ENCODE assay signal across 8 cellular contexts in the genomic region with DNA sequence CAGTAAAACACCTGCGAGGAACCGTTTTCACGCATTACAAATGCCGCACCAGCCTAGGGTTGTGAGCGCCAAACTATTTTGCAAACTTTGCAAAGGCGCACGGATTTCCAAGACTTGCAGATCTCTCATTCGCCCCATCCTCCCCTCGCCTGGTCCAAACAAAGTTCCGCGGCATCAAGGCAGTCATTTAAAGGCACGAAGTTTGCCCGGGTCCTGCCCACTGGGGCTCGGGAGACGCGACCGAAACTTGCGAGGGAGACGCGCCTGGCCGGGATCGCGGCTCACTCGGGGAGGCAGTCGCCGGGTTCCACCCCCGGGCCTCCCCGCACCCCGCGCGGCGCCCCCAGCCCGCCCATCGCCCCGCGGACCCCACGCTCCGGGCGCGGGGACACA. TPM values are rescaled to one million over a fixed set of nuclear protein-coding genes. Genes with fewer than 3 reads are reported as not detected.
A peak's percentile ranks its signal among the peaks of the same experiment; 100 is the strongest.
DNase-seq lines count a peak whose midpoint lies in the region; ATAC-seq and TF ChIP-seq lines count a peak whose summit lies in the region.

No MANE protein-coding gene starts in this region.

- TF ChIP-seq EP300 in gastroesophageal sphincter (IDR thresholded peaks at IDR 0.05), result no peak

- peaks cover 16% of the 10 kb centered on the region for H4K20me1 ChIP-seq in osteoblast (ENCODE audit: insufficient read depth, low read length)

- peak overlapping the region; percentile 84 for H3K4me3 Mint-ChIP-seq in activated naive CD4-positive, alpha-beta T cell treated with anti-CD3 and anti-CD28 coated beads for 36 hours

- TF ChIP-seq CTCF in gastroesophageal sphincter (IDR thresholded peaks at IDR 0.05) (no peak), osteoblast (IDR thresholded peaks at IDR 0.05; ENCODE audit: extremely low read depth, low read depth, low read length) (no peak)

- intact Hi-C loops in activated naive CD4-positive, alpha-beta T cell treated with anti-CD3 and anti-CD28 coated beads for 36 hours (cut with micrococcal nuclease), result loop anchor here (1.0 kb wide), 1 partner anchor 30 kb away; no protein-coding TSS in a partner anchor

- H3K79me2 ChIP-seq in osteoblast (ENCODE audit: insufficient read depth, low read length), result peaks cover 36% of the 10 kb centered on the region

- CTCF ChIA-PET in activated naive CD4-positive, alpha-beta T cell treated with anti-CD3 and anti-CD28 coated beads for 36 hours (lab: Charles Lee), result no interaction called here

- H3K4me3 ChIP-seq in gastroesophageal sphincter (peak overlapping the region; percentile 66 to 98), osteoblast (ENCODE audit: insufficient read depth, low read length) (peak overlapping the region; percentile 81)

- DNase-seq in COLO668 (lab: John Stamatoyannopoulos, UW; ENCODE audit: unreplicated experiment) (peak; percentile 34), MV-4-11 (lab: John Stamatoyannopoulos, UW) (peak; percentile 4), osteoblast (ENCODE audit: insufficient read length, low spot score, missing footprints) (peak; percentile 55), GM19238 (ENCODE audit: insufficient read length, low spot score) (no peak), middle frontal gyrus (ENCODE audit: extremely low spot score, low spot score) (no peak)
- DNase-seq in activated naive CD4-positive, alpha-beta T cell treated with anti-CD3 and anti-CD28 coated beads for 36 hours, result peak; percentile 50

- peak; percentile 19 for ATAC-seq in GM21619 (IDR thresholded peaks at IDR 0.05; ENCODE audit: unreplicated experiment)
- peak; percentile 10 for ATAC-seq in gastroesophageal sphincter

- H3K9me3 Mint-ChIP-seq in activated naive CD4-positive, alpha-beta T cell treated with anti-CD3 and anti-CD28 coated beads for 36 hours, result no peaks in the 10 kb centered on the region

- H2AFZ ChIP-seq in osteoblast (ENCODE audit: low read length), result peak overlapping the region; percentile 52

- WGBS in gastroesophageal sphincter (ENCODE audit: low coverage in 1 of 2), 2 donors, result 0% methylated on average over 7 to 9 of the region's 40 CpGs

- H3K4me2 ChIP-seq in osteoblast (ENCODE audit: insufficient read depth, low read length), result peak overlapping the region; percentile 97

- H3K27me3 ChIP-seq in gastroesophageal sphincter (no peaks in the 10 kb centered on the region), osteoblast (ENCODE audit: insufficient read depth, low read length) (no peaks in the 10 kb centered on the region)

- peak overlapping the region; percentile 52 to 93 (median 90) for H3K27ac ChIP-seq in gastroesophageal sphincter
- no peak overlapping the region for H3K27ac ChIP-seq in osteoblast (ENCODE audit: low read depth, low read length)

- H3K36me3 ChIP-seq in gastroesophageal sphincter, result no peaks in the 10 kb centered on the region
- H3K36me3 ChIP-seq in osteoblast (ENCODE audit: insufficient read depth, low read length), result no peaks in the 10 kb centered on the region

- TF ChIP-seq POLR2A in gastroesophageal sphincter (IDR thresholded peaks at IDR 0.05), result no peak

- peaks cover 0 to 24% (median 5%) of the 10 kb centered on the region in 3 donors for H3K4me1 ChIP-seq in gastroesophageal sphincter
- H3K4me1 ChIP-seq in osteoblast (ENCODE audit: insufficient read depth, low read length), result peaks cover 25% of the 10 kb centered on the region

- H3K36me3 Mint-ChIP-seq in activated naive CD4-positive, alpha-beta T cell treated with anti-CD3 and anti-CD28 coated beads for 36 hours (ENCODE audit: low read depth), result no peaks in the 10 kb centered on the region

- H3K9me3 ChIP-seq in gastroesophageal sphincter (no peaks in the 10 kb centered on the region), osteoblast (ENCODE audit: low read depth, low read length) (no peaks in the 10 kb centered on the region)

- H3K27me3 Mint-ChIP-seq in activated naive CD4-positive, alpha-beta T cell treated with anti-CD3 and anti-CD28 coated beads for 36 hours (ENCODE audit: low read depth), result no peaks in the 10 kb centered on the region

- H3K27ac Mint-ChIP-seq in activated naive CD4-positive, alpha-beta T cell treated with anti-CD3 and anti-CD28 coated beads for 36 hours, result peak overlapping the region; percentile 73

- peaks cover 45% of the 10 kb centered on the region for H3K4me1 Mint-ChIP-seq in activated naive CD4-positive, alpha-beta T cell treated with anti-CD3 and anti-CD28 coated beads for 36 hours (ENCODE audit: low read depth)

RNA-seq across cellular contexts. Expression of a gene that starts 0.6 kb away (rescaled TPM):
- 1 to 10 TPM; 6.9 to 7.5 TPM for total RNA-seq in activated naive CD4-positive, alpha-beta T cell treated with anti-CD3 and anti-CD28 coated beads for 36 hours
- 10 to 100 TPM in 3 of 4 donors, 1 to 10 TPM in 1; 9.0 to 14.7 (median 12.5) TPM for total RNA-seq in gastroesophageal sphincter
- 13.8 and 14.1 TPM in 2 replicates for total RNA-seq in osteoblast

Comparison
In these comparisons a context has a peak if more than half of its experiments do, and no peak if none do; other contexts are left out.
1. DNase-seq: peak in COLO668 (single experiment), MV-4-11 (single experiment), activated naive CD4-positive, alpha-beta T cell treated with anti-CD3 and anti-CD28 coated beads for 36 hours (single experiment) and osteoblast (single experiment); none in GM19238 (single experiment) and middle frontal gyrus (single experiment).